ENCODE assay signal across 1 cellular context in genomic region chr3:179449621-179450020, GRCh38.
TF ChIP-seq lines count a peak whose summit lies in the region.

No MANE protein-coding gene starts in this region.

TF ChIP-seq in endothelial cell of umbilical vein, 7 proteins besides CTCF, POLR2A, EP300 and RAD21:
- TF ChIP-seq POLR2AphosphoS5 (IDR thresholded peaks at IDR 0.05; ENCODE audit: insufficient read depth, low read depth, low read length) (no peak), JUN (IDR thresholded peaks at IDR 0.05; ENCODE audit: borderline replicate concordance, insufficient read depth, insufficient read length, low read depth) (no peak), MAX (IDR thresholded peaks at IDR 0.05; ENCODE audit: insufficient read depth, insufficient read length) (no peak), EZH2 (IDR thresholded peaks at IDR 0.05; ENCODE audit: borderline replicate concordance, low read depth, low read length, severe bottlenecking) (no peak), MYC (IDR thresholded peaks at IDR 0.05; ENCODE audit: low read depth, low read length) (no peak), FOS (IDR thresholded peaks at IDR 0.05; ENCODE audit: borderline replicate concordance, insufficient read depth, low read length) (no peak), GATA2 (IDR thresholded peaks at IDR 0.05; ENCODE audit: insufficient read depth, insufficient read length, low read depth, low read length) (no peak)
